Comparison of ENCODE assay signal across 21 cellular contexts in the genomic region with DNA sequence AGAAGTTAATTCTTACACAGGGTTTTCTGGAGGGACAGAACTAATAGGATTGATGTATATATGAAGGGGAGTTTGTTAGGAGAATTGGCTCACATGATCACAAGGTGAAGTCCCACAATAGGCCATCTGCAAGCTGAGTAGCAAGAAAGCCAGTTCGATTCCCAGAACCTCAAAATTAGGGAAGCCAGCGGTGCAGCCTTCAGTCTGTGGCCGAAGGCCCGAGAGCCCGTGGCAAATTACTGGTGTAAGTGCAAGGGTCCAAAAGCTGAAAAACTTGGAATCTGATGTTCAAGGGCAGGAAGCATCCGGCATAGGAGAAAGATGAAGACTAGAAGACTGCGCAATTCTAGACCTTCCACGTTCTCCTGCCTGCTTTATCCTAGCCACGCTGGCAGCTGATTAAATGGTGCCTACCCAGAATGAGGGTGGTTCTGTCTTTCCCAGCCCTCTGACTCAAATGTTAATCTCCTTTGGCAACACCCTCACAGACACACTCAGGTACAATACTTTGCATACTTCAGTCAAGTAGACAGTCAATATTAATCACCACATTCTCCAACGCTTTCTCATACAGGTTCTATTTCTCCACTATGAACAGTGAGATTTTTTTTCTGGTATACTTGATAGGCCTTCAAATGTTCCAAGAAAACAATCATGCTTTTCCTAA.
A peak's percentile ranks its signal among the peaks of the same experiment; 100 is the strongest.
DNase-seq lines count a peak whose midpoint lies in the region; ATAC-seq and TF ChIP-seq lines count a peak whose summit lies in the region.
"Had no signal": no experiment of that assay in that cellular context is flagged by ENCODE, and none has a peak within 500 bp of the region (broad histone marks: within the 10 kb centered on the region; RNA-seq: fewer than 3 reads in every experiment).

No MANE protein-coding gene starts in this region.

- H3K36me3 ChIP-seq in breast epithelium (no peaks in the 10 kb centered on the region), mammary epithelial cell (ENCODE audit: insufficient read depth, low read length) (no peaks in the 10 kb centered on the region), left lung (no peaks in the 10 kb centered on the region)

- no peak overlapping the region for H3K4me3 Mint-ChIP-seq in MCF 10A (ENCODE audit: unreplicated experiment)
- H3K4me3 Mint-ChIP-seq: CD4-positive, alpha-beta T cell; GM23338; HFFc6 had no signal

- H3K4me3 ChIP-seq in breast epithelium (no peak overlapping the region), mammary epithelial cell (replicated peaks in 1 of 3; ENCODE audit: insufficient read depth in 1 of 3, low read depth in 2 of 3, low read length in 3 of 3) (no peak overlapping the region), left lung (no peak overlapping the region)
- H3K4me3 ChIP-seq: A549, GM23338 had no signal

- no peaks in the 10 kb centered on the region for H3K79me2 ChIP-seq in mammary epithelial cell (ENCODE audit: insufficient read depth, low read length)

- no peak overlapping the region for H2AFZ ChIP-seq in mammary epithelial cell (ENCODE audit: low read depth, low read length)
- H2AFZ ChIP-seq: GM23338 had no signal

- no peaks in the 10 kb centered on the region for H4K20me1 ChIP-seq in mammary epithelial cell (ENCODE audit: insufficient read depth, low read length)

- TF ChIP-seq POLR2A in breast epithelium (IDR thresholded peaks at IDR 0.05), result no peak

- H3K9ac ChIP-seq in mammary epithelial cell (ENCODE audit: insufficient read depth, low read length), result no peak overlapping the region

- no peaks in the 10 kb centered on the region for H3K9me3 Mint-ChIP-seq in MCF 10A (ENCODE audit: unreplicated experiment)
- H3K9me3 Mint-ChIP-seq: CD4-positive, alpha-beta T cell; GM23338; HFFc6 had no signal

- no peak for TF ChIP-seq CTCF in MCF 10A (IDR thresholded peaks at IDR 0.05; ENCODE audit: unreplicated experiment)
- no peak for TF ChIP-seq CTCF in breast epithelium (IDR thresholded peaks at IDR 0.05)
- TF ChIP-seq CTCF in mammary epithelial cell (conservative IDR thresholded peaks at IDR 0.05 in 1 of 2, IDR thresholded peaks at IDR 0.05 in 1 of 2; ENCODE audit: extremely low read depth in 1 of 2, insufficient read depth in 1 of 2, low read depth in 1 of 2, low read length in 2 of 2), result no peak
- no peak for TF ChIP-seq CTCF in left lung (IDR thresholded peaks at IDR 0.05)

- no peak overlapping the region for H3K4me2 ChIP-seq in mammary epithelial cell (ENCODE audit: insufficient read depth, low read depth, low read length)
- H3K4me2 ChIP-seq: A549, GM23338 had no signal

- DNase-seq in MCF 10A (ENCODE audit: unreplicated experiment) (peak; percentile 5), breast epithelium (ENCODE audit: low spot score in 2 of 2) (no peak), mammary epithelial cell (peak; percentile 53), left lung (no peak), SHP77 (lab: John Stamatoyannopoulos, UW) (no peak), HEK293T (ENCODE audit: extremely low spot score) (no peak)
- no peak for DNase-seq in activated naive CD4-positive, alpha-beta T cell (lab: John Stamatoyannopoulos, UW)
- DNase-seq: AML-193; Caco-2; CD4-positive, alpha-beta T cell; DMS153; DMS79; GDM1; HCEC 1CT; HFFc6 had no signal

- H3K4me1 ChIP-seq in breast epithelium (no peaks in the 10 kb centered on the region), mammary epithelial cell (ENCODE audit: insufficient read depth, low read length) (no peaks in the 10 kb centered on the region), left lung (no peaks in the 10 kb centered on the region)
- H3K4me1 ChIP-seq: A549, Caco-2 had no signal

- no peak overlapping the region for H3K27ac ChIP-seq in breast epithelium
- H3K27ac ChIP-seq in mammary epithelial cell (ENCODE audit: insufficient read depth, low read depth, low read length), result no peak overlapping the region
- no peak overlapping the region for H3K27ac ChIP-seq in left lung
- H3K27ac ChIP-seq: 22Rv1, A549, C4-2B, HL-60 had no signal

- H3K4me1 Mint-ChIP-seq in MCF 10A (ENCODE audit: insufficient read depth, unreplicated experiment), result peaks cover 5% of the 10 kb centered on the region
- H3K4me1 Mint-ChIP-seq: GM23338 had no signal

- dilution Hi-C loops in mammary epithelial cell (cut with HindIII; ENCODE audit: low sequenced_read_pairs), result no loop called here

- in situ Hi-C loops in mammary epithelial cell (cut with MboI; ENCODE audit: low sequenced_read_pairs in 2 of 2), result no loop called here

- H3K27me3 ChIP-seq in breast epithelium, result no peaks in the 10 kb centered on the region
- H3K27me3 ChIP-seq in mammary epithelial cell (ENCODE audit: insufficient read depth, low read length), result no peaks in the 10 kb centered on the region
- no peaks in the 10 kb centered on the region for H3K27me3 ChIP-seq in left lung

- intact Hi-C loops in MCF 10A (cut with micrococcal nuclease) (no loop called here), breast epithelium (cut with DNase I; ENCODE audit: low total_unique reads) (no loop called here), mammary epithelial cell (cut with micrococcal nuclease) (no loop called here), left lung (cut with DNase I) (no loop called here)

- peak; percentile 62 for ATAC-seq in esophagus mucosa
- peak; percentile 47 for ATAC-seq in left lung
- ATAC-seq: A549, GM23338 had no signal

- CTCF ChIA-PET in MCF 10A (lab: Yijun Ruan, JAX), result interaction anchor here (0.6 to 3.5 kb wide), 5 partner anchors 8 to 492 kb away, joined by 3 to 15 read pairs (median 3); no protein-coding TSS in a partner anchor
- CTCF ChIA-PET in mammary epithelial cell (lab: Charles Lee; ENCODE audit: low non-redundant PET), result interaction anchor here (0.6 kb wide), 1 partner anchor 18 kb away, joined by 5 read pairs; no protein-coding TSS in a partner anchor
- CTCF ChIA-PET in HEK293T (lab: Yijun Ruan, JAX), result interaction anchor here (0.6 to 1.2 kb wide), 2 partner anchors 131 to 726 kb away, joined by 3 read pairs; no protein-coding TSS in a partner anchor

- BruUV-seq in MCF 10A (replicated peaks; lab: Mats Ljungman, UMichigan), result no TSS peak
- no TSS peak for BruUV-seq in mammary epithelial cell (replicated peaks; lab: Mats Ljungman, UMichigan)

- H3K9me3 ChIP-seq in breast epithelium (no peaks in the 10 kb centered on the region), mammary epithelial cell (replicated peaks; ENCODE audit: insufficient read depth, low read length) (no peaks in the 10 kb centered on the region), left lung (no peaks in the 10 kb centered on the region)
- H3K9me3 ChIP-seq: A549, Caco-2 had no signal

- H3K27ac Mint-ChIP-seq in MCF 10A (ENCODE audit: low read depth, unreplicated experiment), result no peak overlapping the region
- H3K27ac Mint-ChIP-seq: CD4-positive, alpha-beta T cell; GM23338; HFFc6 had no signal

- WGBS in mammary epithelial cell (ENCODE audit: low coverage, missing lambda C conversion rate), result 77% methylated on average over 10 of the region's 10 CpGs

- peaks cover 12% of the 10 kb centered on the region for H3K27me3 Mint-ChIP-seq in MCF 10A (ENCODE audit: insufficient read depth, unreplicated experiment)

- H3K36me3 Mint-ChIP-seq in MCF 10A (ENCODE audit: insufficient read depth, unreplicated experiment), result no peaks in the 10 kb centered on the region

- POLR2A ChIA-PET in MCF 10A (lab: Yijun Ruan, JAX) (interaction anchor here (0.7 kb wide), 1 partner anchor 839 kb away, joined by 3 read pairs; no protein-coding TSS in a partner anchor), HEK293T (lab: Yijun Ruan, JAX) (no interaction called here)

TF ChIP-seq in HEK293T, 16 proteins besides CTCF, POLR2A, EP300 and RAD21:
- TF ChIP-seq CTBP1 (IDR thresholded peaks at IDR 0.05; ENCODE audit: borderline replicate concordance) (no peak), SP1 (IDR thresholded peaks at IDR 0.05) (no peak), ELF4 (IDR thresholded peaks at IDR 0.05) (no peak), TARDBP (IDR thresholded peaks at IDR 0.05) (no peak)
TF ChIP-seq in HEK293T: peak in this region for 0.

Comparison
In these comparisons a context has a peak if more than half of its experiments do, and no peak if none do; other contexts are left out.
1. DNase-seq: peak in MCF 10A (single experiment) and mammary epithelial cell (single experiment); none in breast epithelium (0 of 2), left lung (0 of 2), activated naive CD4-positive, alpha-beta T cell (0 of 4), SHP77 (0 of 2) and HEK293T (single experiment).